ENCODE assay signal across 1 cellular context in genomic region chr1:35763211-35763610, GRCh38.
TF ChIP-seq lines count a peak whose summit lies in the region.

No MANE protein-coding gene starts in this region.

TF ChIP-seq in endothelial cell of umbilical vein, 7 proteins besides CTCF, POLR2A, EP300 and RAD21:
- TF ChIP-seq, protein P1, sequence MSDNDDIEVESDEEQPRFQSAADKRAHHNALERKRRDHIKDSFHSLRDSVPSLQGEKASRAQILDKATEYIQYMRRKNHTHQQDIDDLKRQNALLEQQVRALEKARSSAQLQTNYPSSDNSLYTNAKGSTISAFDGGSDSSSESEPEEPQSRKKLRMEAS (IDR thresholded peaks at IDR 0.05; ENCODE audit: insufficient read depth, insufficient read length): no peak
- TF ChIP-seq MYC (IDR thresholded peaks at IDR 0.05; ENCODE audit: low read depth, low read length) (no peak), JUN (IDR thresholded peaks at IDR 0.05; ENCODE audit: borderline replicate concordance, insufficient read depth, insufficient read length, low read depth) (no peak), POLR2AphosphoS5 (IDR thresholded peaks at IDR 0.05; ENCODE audit: insufficient read depth, low read depth, low read length) (no peak), FOS (IDR thresholded peaks at IDR 0.05; ENCODE audit: borderline replicate concordance, insufficient read depth, low read length) (no peak), EZH2 (IDR thresholded peaks at IDR 0.05; ENCODE audit: borderline replicate concordance, low read depth, low read length, severe bottlenecking) (no peak)
